13 cellular contexts compared by ENCODE assay signal in the genomic region with DNA sequence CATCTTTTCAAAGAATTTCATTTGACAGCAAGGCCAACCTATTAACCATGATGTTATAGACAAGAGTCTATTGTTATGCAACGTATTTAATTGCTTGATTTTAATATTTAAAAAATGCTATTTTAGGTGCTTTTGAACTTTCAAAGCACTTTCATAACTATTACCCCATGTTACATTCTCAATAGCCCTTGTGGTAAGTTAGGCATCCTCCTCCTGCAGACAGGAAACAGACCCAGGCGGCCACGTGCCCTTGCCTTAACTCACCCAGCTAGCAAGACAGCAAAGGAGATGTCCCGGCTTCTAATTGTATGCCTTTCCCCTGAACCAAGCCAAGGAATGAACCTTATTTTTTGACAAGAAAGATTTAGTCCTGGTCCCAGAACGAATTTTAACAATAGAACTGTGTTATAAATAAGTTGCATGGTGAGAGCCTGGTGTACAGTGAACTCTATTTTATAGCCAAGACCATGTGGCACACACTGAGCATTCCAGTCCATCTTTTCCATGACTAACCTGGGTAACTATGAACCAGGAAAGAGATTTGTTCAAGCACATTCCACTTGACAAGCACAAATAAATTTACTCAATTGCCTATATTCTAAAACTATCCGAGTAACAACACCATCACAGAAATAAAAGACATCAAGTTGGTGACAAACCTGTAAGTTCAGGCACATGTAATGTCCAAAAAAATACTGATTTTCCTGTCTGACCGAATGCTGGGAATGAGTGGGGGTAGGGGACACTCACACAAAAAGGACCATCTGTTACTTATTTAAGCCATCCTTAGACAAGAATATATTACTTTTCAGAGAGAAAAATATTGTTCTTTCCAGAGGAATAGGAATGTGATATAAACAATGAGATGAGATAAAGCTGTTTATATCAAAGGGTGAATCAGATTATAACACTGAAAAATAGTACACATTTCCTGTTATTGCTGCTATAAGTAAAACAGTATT.
DNase-seq lines count a peak whose midpoint lies in the region; ATAC-seq and TF ChIP-seq lines count a peak whose summit lies in the region.
"Had no signal": no experiment of that assay in that cellular context is flagged by ENCODE, and none has a peak within 500 bp of the region (broad histone marks: within the 10 kb centered on the region; RNA-seq: fewer than 3 reads in every experiment).

No MANE protein-coding gene starts in this region.

- no peak overlapping the region for H3K27ac ChIP-seq in H9 (ENCODE audit: insufficient read length, low read depth, low read length)
- H3K27ac ChIP-seq: upper lobe of right lung had no signal

- no peaks in the 10 kb centered on the region for H3K9me3 ChIP-seq in H9 (ENCODE audit: control insufficient read depth, low read depth, low read length)
- H3K9me3 ChIP-seq: MG63, upper lobe of right lung had no signal

- no peak overlapping the region for H4K5ac ChIP-seq in H9 (ENCODE audit: insufficient read length, low read depth, low read length)

- no peaks in the 10 kb centered on the region; a peak in 1 of 5 replicates for H3K9me3 Mint-ChIP-seq in H9

- H3K4me3 Mint-ChIP-seq in H9: no peak overlapping the region

- H3K9ac ChIP-seq in H9 (ENCODE audit: extremely low read depth, insufficient read length, low read length): no peak overlapping the region

- H3K36me3 Mint-ChIP-seq in H9 (ENCODE audit: insufficient read depth in 1 of 3, low read depth in 3 of 3): no peaks in the 10 kb centered on the region

- WGBS in H9 (ENCODE audit: extremely low coverage, insufficient read length, low lambda C conversion rate): no CpG with 5 or more reads among the region's 7 CpGs

- H3K4me1 ChIP-seq in H9 (ENCODE audit: insufficient read depth, low read length): no peaks in the 10 kb centered on the region

- H2AFZ ChIP-seq in H9 (ENCODE audit: low read length): no peak overlapping the region

- no peak overlapping the region for H3T11ph ChIP-seq in H9 (ENCODE audit: low read length)

- H4K91ac ChIP-seq in H9 (ENCODE audit: insufficient read length, low read depth, low read length): no peak overlapping the region

- H2BK120ac ChIP-seq in H9 (ENCODE audit: low read depth, low read length, poor library complexity, severe bottlenecking): no peak overlapping the region

- H3K27me3 Mint-ChIP-seq in H9 (ENCODE audit: low read depth): peaks cover 1% of the 10 kb centered on the region; the same call in 1 of the 2 replicates

- no peak overlapping the region for H3K4ac ChIP-seq in H9 (ENCODE audit: low read depth, low read length)

- no peak overlapping the region for H3K14ac ChIP-seq in H9 (ENCODE audit: insufficient read depth, low read length)

- no peak overlapping the region for H4K8ac ChIP-seq in H9 (replicated peaks; ENCODE audit: insufficient read length, low read depth, low read length)

- no peak overlapping the region for H3K23ac ChIP-seq in H9 (ENCODE audit: insufficient read length, low read depth, low read length)

- no peaks in the 10 kb centered on the region for H3K79me1 ChIP-seq in H9 (ENCODE audit: insufficient read depth, low read depth, low read length, poor library complexity, severe bottlenecking)

- in situ Hi-C loops in astrocyte of the cerebellum (cut with HindIII; ENCODE audit: low sequenced_read_pairs): no loop called here

- H2BK15ac ChIP-seq in H9 (ENCODE audit: low read depth, low read length): no peak overlapping the region

- no peak overlapping the region for H2BK20ac ChIP-seq in H9 (ENCODE audit: low read depth, low read length, poor library complexity, severe bottlenecking)

- TF ChIP-seq CTCF in astrocyte of the cerebellum (IDR thresholded peaks at IDR 0.05; ENCODE audit: low read depth, low read length, missing control alignments) (no peak), H9 (conservative IDR thresholded peaks at IDR 0.05) (no peak)

- H2BK5ac ChIP-seq in H9 (ENCODE audit: insufficient read length, low read length): no peak overlapping the region

- H3K4me2 ChIP-seq in H9 (ENCODE audit: insufficient read depth, insufficient read length, low read length): no peak overlapping the region

- H4K20me1 ChIP-seq in H9 (ENCODE audit: control insufficient read depth, insufficient read depth, insufficient read length): no peaks in the 10 kb centered on the region

- no peaks in the 10 kb centered on the region for H3K79me2 ChIP-seq in H9 (ENCODE audit: insufficient read depth, low read length)

- peak overlapping the region in 1 of 3 experiments; percentile 68; a peak in 1 of 7 replicates for H3K27ac Mint-ChIP-seq in H9

- no peak overlapping the region for H3K18ac ChIP-seq in H9 (ENCODE audit: insufficient read length, low read depth, low read length)

- ATAC-seq in GM19328 (IDR thresholded peaks at IDR 0.05; ENCODE audit: unreplicated experiment): peak; percentile 46
- ATAC-seq in HG03097 (IDR thresholded peaks at IDR 0.05; ENCODE audit: low FRiP score, unreplicated experiment): peak; percentile 37
- ATAC-seq in GM21360 (IDR thresholded peaks at IDR 0.05; ENCODE audit: unreplicated experiment): no peak

- no peak overlapping the region for H3K56ac ChIP-seq in H9 (ENCODE audit: insufficient read length, low read depth, low read length)

- H3K4me1 Mint-ChIP-seq in H9: peaks cover 5 to 6% of the 10 kb centered on the region in 2 experiments; a peak in 2 of 4 replicates

- no peak overlapping the region for H2AK5ac ChIP-seq in H9 (ENCODE audit: insufficient read length, low read length)

- H2BK12ac ChIP-seq in H9 (ENCODE audit: insufficient read length, low read depth, low read length): no peak overlapping the region

- H3K27me3 ChIP-seq in H9 (ENCODE audit: insufficient read depth, low read length): no peaks in the 10 kb centered on the region
- H3K27me3 ChIP-seq: MG63, upper lobe of right lung had no signal

- no peaks in the 10 kb centered on the region for H3K23me2 ChIP-seq in H9 (ENCODE audit: insufficient read length, low read depth, low read length, poor library complexity, severe bottlenecking)

- DNase-seq in astrocyte of the cerebellum (ENCODE audit: low read depth) (peak; percentile 24), pulmonary artery endothelial cell (ENCODE audit: low read depth, low spot score) (peak; percentile 55), H9 (no peak), anterior cingulate cortex (lab: John Stamatoyannopoulos, UW) (no peak), middle frontal gyrus (ENCODE audit: extremely low spot score, low spot score) (no peak)
- DNase-seq: activated naive CD4-positive, alpha-beta T cell; hypothalamus; MG63; T-helper 1 cell; upper lobe of right lung had no signal

- no peak overlapping the region for H3K4me3 ChIP-seq in astrocyte of the cerebellum (ENCODE audit: low read depth, low read length)
- H3K4me3 ChIP-seq: MG63, upper lobe of right lung had no signal

Comparison
In these comparisons a context has a peak if more than half of its experiments do, and no peak if none do; other contexts are left out.
1. DNase-seq: peak in astrocyte of the cerebellum (single experiment) and pulmonary artery endothelial cell (single experiment); none in H9 (single experiment), anterior cingulate cortex (0 of 58) and middle frontal gyrus (single experiment).